Comparison of ENCODE assay signal across 11 cellular contexts in genomic region chrY:12905910-12906309, GRCh38. TPM values are rescaled to one million over a fixed set of nuclear protein-coding genes. Genes with fewer than 3 reads are reported as not detected.
A peak's percentile ranks its signal among the peaks of the same experiment; 100 is the strongest.
DNase-seq lines count a peak whose midpoint lies in the region; ATAC-seq and TF ChIP-seq lines count a peak whose summit lies in the region.
"Had no signal": no experiment of that assay in that cellular context is flagged by ENCODE, and none has a peak within 500 bp of the region (broad histone marks: within the 10 kb centered on the region; RNA-seq: fewer than 3 reads in every experiment).

No MANE protein-coding gene starts in this region.

- no peaks in the 10 kb centered on the region for H3K36me3 ChIP-seq in right atrium auricular region
- H3K36me3 ChIP-seq in tibial artery = no peaks in the 10 kb centered on the region
- no peaks in the 10 kb centered on the region for H3K36me3 ChIP-seq in transverse colon
- H3K36me3 ChIP-seq in aorta (ENCODE audit: control insufficient read depth in 1 of 2, insufficient read depth in 2 of 2, low read length in 1 of 2) = no peaks in the 10 kb centered on the region
- H3K36me3 ChIP-seq: ovary had no signal

- WGBS in right cardiac atrium = 1% methylated on average over 15 of the region's 15 CpGs
- WGBS in transverse colon (ENCODE audit: low coverage in 1 of 2), 2 donors = 0% methylated on average over 1 of the region's 15 CpGs; no CpG with 5 or more reads in 1 of the 2 donors
- 1% methylated on average over 15 of the region's 15 CpGs; no CpG with 5 or more reads in 1 of the 2 donors for WGBS in aorta, 2 donors

- TF ChIP-seq CTCF in right atrium auricular region (IDR thresholded peaks at IDR 0.05) (no peak), VCaP (conservative IDR thresholded peaks at IDR 0.05) (no peak), tibial artery (IDR thresholded peaks at IDR 0.05) (no peak), transverse colon (IDR thresholded peaks at IDR 0.05) (no peak)

- no peaks in the 10 kb centered on the region for H3K4me1 ChIP-seq in right cardiac atrium (ENCODE audit: control insufficient read depth, insufficient read depth, low read length)
- no peaks in the 10 kb centered on the region for H3K4me1 ChIP-seq in right atrium auricular region
- peaks cover 0 to 31% (median 0%) of the 10 kb centered on the region in 4 donors for H3K4me1 ChIP-seq in tibial artery
- peaks cover 0 to 8% (median 0%) of the 10 kb centered on the region in 4 donors for H3K4me1 ChIP-seq in transverse colon
- no peaks in the 10 kb centered on the region for H3K4me1 ChIP-seq in aorta (ENCODE audit: control insufficient read depth in 1 of 2, insufficient read depth in 2 of 2, low read length in 2 of 2)

- H3K9me3 ChIP-seq in right cardiac atrium (ENCODE audit: control insufficient read depth, low read length) = no peaks in the 10 kb centered on the region
- no peaks in the 10 kb centered on the region for H3K9me3 ChIP-seq in right atrium auricular region
- H3K9me3 ChIP-seq in tibial artery = no peaks in the 10 kb centered on the region
- H3K9me3 ChIP-seq in transverse colon = no peaks in the 10 kb centered on the region
- no peaks in the 10 kb centered on the region for H3K9me3 ChIP-seq in aorta (ENCODE audit: control insufficient read depth, low read length)
- H3K9me3 ChIP-seq: ovary had no signal

- no peak for TF ChIP-seq EP300 in transverse colon (IDR thresholded peaks at IDR 0.05; ENCODE audit: low read depth)

- H3K4me3 ChIP-seq in right cardiac atrium (ENCODE audit: low read length) = peak overlapping the region; percentile 86
- H3K4me3 ChIP-seq in right atrium auricular region = no peak overlapping the region
- H3K4me3 ChIP-seq in tibial artery = peak overlapping the region; percentile 73 to 75
- H3K4me3 ChIP-seq in transverse colon = peak overlapping the region in 2 of 4 donors; percentile 54 to 74
- peak overlapping the region in 1 of 2 donors; percentile 94 for H3K4me3 ChIP-seq in aorta (ENCODE audit: low read length in 2 of 2)
- H3K4me3 ChIP-seq: ovary had no signal

- in situ Hi-C loops in transverse colon (cut with MboI; ENCODE audit: low pct_ligation_motif_present in 1 of 4, low pct_unique_long_range_greater_than_20kb in 1 of 4, low sequenced_read_pairs in 3 of 4) = no loop called here

- no peak for DNase-seq in right cardiac atrium
- no peak for DNase-seq in right atrium auricular region (ENCODE audit: low spot score)
- peak; percentile 15 for DNase-seq in globus pallidus (ENCODE audit: low spot score)
- DNase-seq in tibial artery = no peak
- no peak for DNase-seq in transverse colon
- DNase-seq in aorta = no peak
- no peak for DNase-seq in COLO829 (ENCODE audit: low spot score)
- DNase-seq: activated T-cell treated with anti-CD3 and anti-CD28 coated beads, Interleukin-2, amount 50 U/mL, for 48 hours; GDM1; ovary had no signal

- no peak for TF ChIP-seq POLR2A in transverse colon (IDR thresholded peaks at IDR 0.05)

- H3K27me3 ChIP-seq in right cardiac atrium (ENCODE audit: control insufficient read depth, insufficient read depth) (no peaks in the 10 kb centered on the region), right atrium auricular region (no peaks in the 10 kb centered on the region), tibial artery (no peaks in the 10 kb centered on the region), transverse colon (no peaks in the 10 kb centered on the region), aorta (ENCODE audit: control insufficient read depth in 1 of 2, insufficient read depth in 2 of 2, low read length in 1 of 2) (no peaks in the 10 kb centered on the region)
- H3K27me3 ChIP-seq: ovary had no signal

- intact Hi-C loops in right cardiac atrium (cut with DNase I) = no loop called here
- intact Hi-C loops in tibial artery (cut with DNase I; ENCODE audit: low total_unique reads) = no loop called here
- intact Hi-C loops in transverse colon (cut with DNase I; ENCODE audit: low total_unique reads) = no loop called here
- intact Hi-C loops in aorta (cut with DNase I) = no loop called here

- no peak for ATAC-seq in right cardiac atrium
- no peak for ATAC-seq in aorta (ENCODE audit: low FRiP score)

- peak overlapping the region; percentile 50 for H3K27ac ChIP-seq in right cardiac atrium (ENCODE audit: low read length)
- no peak overlapping the region for H3K27ac ChIP-seq in right atrium auricular region
- peak overlapping the region; percentile 81 for H3K27ac ChIP-seq in VCaP
- H3K27ac ChIP-seq in tibial artery = peak overlapping the region; percentile 96 to 98
- H3K27ac ChIP-seq in transverse colon = peak overlapping the region in 2 of 4 donors; percentile 93 to 97
- peak overlapping the region in 1 of 2 donors; percentile 80 for H3K27ac ChIP-seq in aorta (ENCODE audit: low read depth in 1 of 2, low read length in 2 of 2)
- H3K27ac ChIP-seq: ovary had no signal

RNA-seq across cellular contexts. Expression of gene DDX3Y, which starts 1.2 kb away (rescaled TPM):
- 10 to 100 TPM in 2 of 4 donors, not detected in 2; 40.8 to 42.2 TPM for total RNA-seq in right cardiac atrium
- 22.0 TPM for polyA plus RNA-seq in right cardiac atrium
- not detected for total RNA-seq in right atrium auricular region
- 100 to 1,000 TPM in 1 of 4 donors, 10 to 100 TPM in 1, not detected in 2; 46.8 to 114 TPM for total RNA-seq in transverse colon
- not detected for total RNA-seq in aorta
- polyA plus RNA-seq in aorta = 10 to 100 TPM in 1 of 2 donors, under 1 TPM in 1; 0.31 to 22.0 TPM
- polyA plus RNA-seq: ovary had no signal

Comparison
In these comparisons a context has a peak if more than half of its experiments do, and no peak if none do; other contexts are left out.
1. H3K27ac ChIP-seq: peak in right cardiac atrium (single experiment), VCaP (single experiment) and tibial artery (2 of 2); none in right atrium auricular region (0 of 2).
2. H3K4me3 ChIP-seq: peak in right cardiac atrium (single experiment) and tibial artery (2 of 2); none in right atrium auricular region (0 of 2).